ENCODE assay signal across 19 cellular contexts in genomic region chr4:82745173-82745842, GRCh38. TPM values are rescaled to one million over a fixed set of nuclear protein-coding genes. Genes with fewer than 3 reads are reported as not detected.
DNase-seq lines count a peak whose midpoint lies in the region; ATAC-seq, FAIRE-seq and TF ChIP-seq lines count a peak whose summit lies in the region.
"Had no signal": no experiment of that assay in that cellular context is flagged by ENCODE, and none has a peak within 500 bp of the region (broad histone marks: within the 10 kb centered on the region; RNA-seq: fewer than 3 reads in every experiment).

No MANE protein-coding gene starts in this region.

- H3K4me1 Mint-ChIP-seq in Calu3 (ENCODE audit: low read depth, unreplicated experiment), result peaks cover 41% of the 10 kb centered on the region
- H3K4me1 Mint-ChIP-seq: stimulated activated effector memory CD8-positive, alpha-beta T cell treated with anti-CD3 and anti-CD28 coated beads, Interleukin-12 subunit alpha, Interleukin-12 subunit beta, amount 100 ng/mL, for 72 hours had no signal

- DNase-seq in Calu3 (no peak), SK-N-SH (no peak), epithelial cell of prostate (ENCODE audit: low read depth, low spot score) (peak; percentile 84), non-pigmented ciliary epithelial cell (ENCODE audit: low read depth) (peak; percentile 74), ACHN (no peak), frontal cortex (ENCODE audit: low spot score in 2 of 2) (no peak)
- no peak for DNase-seq in stimulated activated CD4-positive, alpha-beta T cell treated with anti-CD3 and anti-CD28 coated beads, Interleukin-12 subunit alpha, Interleukin-12 subunit beta, amount 100 ng/mL, for 4 hours
- DNase-seq: activated naive CD4-positive, alpha-beta T cell treated with anti-CD3 and anti-CD28 coated beads for 36 hours; DND-41; GOT3; mucosa of descending colon; NCI-H1417; NCI-H748 treated with DMSO at 0.1 percent for 48 hours had no signal

- H4K20me1 ChIP-seq in SK-N-SH (ENCODE audit: insufficient read depth), result no peaks in the 10 kb centered on the region

- CTCF ChIA-PET in Calu3 (lab: Charles Lee) (no interaction called here), SK-N-SH (lab: Yijun Ruan, JAX) (no interaction called here)

- H3K4me1 ChIP-seq in SK-N-SH (ENCODE audit: control insufficient read depth in 1 of 2, insufficient read depth in 2 of 2, low read depth in 1 of 2, low read length in 1 of 2), result peaks cover 0 to 14% of the 10 kb centered on the region in 2 experiments; a peak in 2 of 4 replicates
- H3K4me1 ChIP-seq: vagina had no signal

- 0 out of 2 replicates have a peak overlapping the region, but pooled peaks have one; percentile 17 for H3K9ac ChIP-seq in SK-N-SH
- H3K9ac ChIP-seq: BLaER1 had no signal

- H3K36me3 Mint-ChIP-seq in Calu3 (ENCODE audit: insufficient read depth, unreplicated experiment), result peaks cover 7% of the 10 kb centered on the region
- H3K36me3 Mint-ChIP-seq: stimulated activated effector memory CD8-positive, alpha-beta T cell treated with anti-CD3 and anti-CD28 coated beads, Interleukin-12 subunit alpha, Interleukin-12 subunit beta, amount 100 ng/mL, for 72 hours had no signal

- peak overlapping the region; percentile 74 for H3K27ac Mint-ChIP-seq in Calu3 (ENCODE audit: unreplicated experiment)
- H3K27ac Mint-ChIP-seq: activated naive CD4-positive, alpha-beta T cell treated with anti-CD3 and anti-CD28 coated beads for 36 hours; stimulated activated effector memory CD8-positive, alpha-beta T cell treated with anti-CD3 and anti-CD28 coated beads, Interleukin-12 subunit alpha, Interleukin-12 subunit beta, amount 100 ng/mL, for 72 hours had no signal

- TF ChIP-seq CTCF in Calu3 (IDR thresholded peaks at IDR 0.05; ENCODE audit: unreplicated experiment), result no peak
- TF ChIP-seq CTCF in SK-N-SH (IDR thresholded peaks at IDR 0.05), result no peak

- H3K4me3 Mint-ChIP-seq in Calu3 (ENCODE audit: low read depth, unreplicated experiment), result no peak overlapping the region
- H3K4me3 Mint-ChIP-seq: activated naive CD4-positive, alpha-beta T cell treated with anti-CD3 and anti-CD28 coated beads for 36 hours; stimulated activated effector memory CD8-positive, alpha-beta T cell treated with anti-CD3 and anti-CD28 coated beads, Interleukin-12 subunit alpha, Interleukin-12 subunit beta, amount 100 ng/mL, for 72 hours had no signal

- no peak for ATAC-seq in HG03135 (IDR thresholded peaks at IDR 0.05; ENCODE audit: unreplicated experiment)
- ATAC-seq: mucosa of descending colon; Right ventricle myocardium inferior; stimulated activated effector memory CD8-positive, alpha-beta T cell treated with anti-CD3 and anti-CD28 coated beads, Interleukin-12 subunit alpha, Interleukin-12 subunit beta, amount 100 ng/mL, for 72 hours had no signal

- intact Hi-C loops in Calu3 (cut with micrococcal nuclease; ENCODE audit: unreplicated experiment), result no loop called here

- H3K9me3 ChIP-seq in SK-N-SH, result no peaks in the 10 kb centered on the region
- H3K9me3 ChIP-seq: BLaER1, mucosa of descending colon, vagina had no signal

- FAIRE-seq in frontal cortex (lab: Jason Lieb, UNC), result no peak
- FAIRE-seq: colon had no signal

- H3K27ac ChIP-seq in SK-N-SH (ENCODE audit: low read depth in 2 of 2, low read length in 1 of 2) (peak overlapping the region in 1 of 2 experiments; percentile 72; a peak in 2 of 4 replicates), epithelial cell of prostate (peak overlapping the region; percentile 87)
- H3K27ac ChIP-seq: BLaER1, vagina had no signal

- H3K36me3 ChIP-seq in SK-N-SH (replicated peaks in 1 of 2; ENCODE audit: control insufficient read depth in 1 of 2, insufficient read depth in 2 of 2, low read length in 1 of 2), result no peaks in the 10 kb centered on the region
- H3K36me3 ChIP-seq: BLaER1, vagina had no signal

- H3F3A ChIP-seq in SK-N-SH (replicated peaks; ENCODE audit: insufficient read depth), result peaks cover 11% of the 10 kb centered on the region

- POLR2A ChIA-PET in SK-N-SH (lab: Yijun Ruan, JAX), result no interaction called here

- in situ Hi-C loops in ACHN (cut with HindIII; ENCODE audit: low pct_ligation_motif_present, low pct_unique_long_range_greater_than_20kb, low sequenced_read_pairs), result loop anchor here (25.0 kb wide), 1 partner anchor 283 kb away; no protein-coding TSS in a partner anchor

- H3K79me2 ChIP-seq in SK-N-SH (ENCODE audit: insufficient read depth), result peaks cover 28% of the 10 kb centered on the region

- no peaks in the 10 kb centered on the region for H3K27me3 Mint-ChIP-seq in Calu3 (ENCODE audit: unreplicated experiment)

- H3K9me3 Mint-ChIP-seq in Calu3 (ENCODE audit: low read depth, unreplicated experiment), result no peaks in the 10 kb centered on the region
- H3K9me3 Mint-ChIP-seq: activated naive CD4-positive, alpha-beta T cell treated with anti-CD3 and anti-CD28 coated beads for 36 hours; stimulated activated effector memory CD8-positive, alpha-beta T cell treated with anti-CD3 and anti-CD28 coated beads, Interleukin-12 subunit alpha, Interleukin-12 subunit beta, amount 100 ng/mL, for 72 hours had no signal

- no peaks in the 10 kb centered on the region for H3K9me2 ChIP-seq in SK-N-SH

- no peaks in the 10 kb centered on the region for H3K27me3 ChIP-seq in SK-N-SH (ENCODE audit: insufficient read depth)
- H3K27me3 ChIP-seq: BLaER1, vagina had no signal

- no peak for TF ChIP-seq RAD21 in SK-N-SH (IDR thresholded peaks at IDR 0.05; ENCODE audit: low read length)

- H3K4me3 ChIP-seq in SK-N-SH (ENCODE audit: low read depth in 2 of 2, low read length in 1 of 2), result no peak overlapping the region; a peak in 1 of 4 replicates
- H3K4me3 ChIP-seq: BLaER1, mucosa of descending colon, vagina had no signal

- H2AFZ ChIP-seq in SK-N-SH (ENCODE audit: low read depth), result no peak overlapping the region

- no TSS peak for BruUV-seq in Calu3 (replicated peaks; lab: Mats Ljungman, UMichigan)

- 63% methylated on average over 6 of the region's 6 CpGs for WGBS in SK-N-SH (ENCODE audit: low lambda C conversion rate)

- no peak for TF ChIP-seq EP300 in SK-N-SH (IDR thresholded peaks at IDR 0.05; ENCODE audit: borderline replicate concordance in 1 of 2, low read depth in 1 of 2, low read length in 1 of 2)

- 0 out of 2 replicates have a peak overlapping the region, but pooled peaks have one; percentile 4 for H3K4me2 ChIP-seq in SK-N-SH
- H3K4me2 ChIP-seq: BLaER1 had no signal

TF ChIP-seq in SK-N-SH, 30 proteins besides CTCF, POLR2A, EP300 and RAD21:
- TF ChIP-seq JUND (IDR thresholded peaks at IDR 0.05) (0 out of 2 replicates have a peak, but pooled peaks have one; percentile 14), GABPA (IDR thresholded peaks at IDR 0.05; ENCODE audit: low read depth) (no peak), CHD2 (IDR thresholded peaks at IDR 0.05; ENCODE audit: low read length, partially characterized antibody) (no peak), YY1 (IDR thresholded peaks at IDR 0.05; ENCODE audit: low read depth) (no peak), FOSL2 (IDR thresholded peaks at IDR 0.05; ENCODE audit: borderline replicate concordance, low read depth) (peak; percentile 41), FOXM1 (IDR thresholded peaks at IDR 0.05; ENCODE audit: low read depth) (no peak)
- TF ChIP-seq, protein P1, sequence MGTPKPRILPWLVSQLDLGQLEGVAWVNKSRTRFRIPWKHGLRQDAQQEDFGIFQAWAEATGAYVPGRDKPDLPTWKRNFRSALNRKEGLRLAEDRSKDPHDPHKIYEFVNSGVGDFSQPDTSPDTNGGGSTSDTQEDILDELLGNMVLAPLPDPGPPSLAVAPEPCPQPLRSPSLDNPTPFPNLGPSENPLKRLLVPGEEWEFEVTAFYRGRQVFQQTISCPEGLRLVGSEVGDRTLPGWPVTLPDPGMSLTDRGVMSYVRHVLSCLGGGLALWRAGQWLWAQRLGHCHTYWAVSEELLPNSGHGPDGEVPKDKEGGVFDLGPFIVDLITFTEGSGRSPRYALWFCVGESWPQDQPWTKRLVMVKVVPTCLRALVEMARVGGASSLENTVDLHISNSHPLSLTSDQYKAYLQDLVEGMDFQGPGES (IDR thresholded peaks at IDR 0.05; ENCODE audit: low read depth, low read length), result no peak

RNA-seq across cellular contexts. Expression of gene SCD5, which starts 53.3 kb away (rescaled TPM):
- total RNA-seq in Calu3 (2022) (13.9 and 16.3 TPM in 2 replicates), frontal cortex (254 TPM)
- polyA plus RNA-seq in SK-N-SH (2012; rRNA removed), result 23.7 and 28.0 TPM in 2 replicates
- 25.6 and 27.2 TPM in 2 replicates for polyA plus RNA-seq in SK-N-SH (2012; cell fraction: cytosol; rRNA removed)
- polyA plus RNA-seq in SK-N-SH (2012; cell fraction: nucleus; rRNA removed), result 11.2 and 15.2 TPM in 2 replicates

Comparison
In these comparisons a context has a peak if more than half of its experiments do, and no peak if none do; other contexts are left out.
1. DNase-seq: peak in epithelial cell of prostate (single experiment) and non-pigmented ciliary epithelial cell (single experiment); none in Calu3 (single experiment), SK-N-SH (single experiment), ACHN (single experiment), frontal cortex (0 of 2) and stimulated activated CD4-positive, alpha-beta T cell treated with anti-CD3 and anti-CD28 coated beads, Interleukin-12 subunit alpha, Interleukin-12 subunit beta, amount 100 ng/mL, for 4 hours (single experiment).
2. RNA of gene SCD5, which starts 53.3 kb away (total RNA-seq): 254 TPM in frontal cortex (single experiment); 13.9 to 16.3 TPM in Calu3; every median in the first group is over 10 times any median in the second.